15 cellular contexts compared by ENCODE assay signal in the genomic region with DNA sequence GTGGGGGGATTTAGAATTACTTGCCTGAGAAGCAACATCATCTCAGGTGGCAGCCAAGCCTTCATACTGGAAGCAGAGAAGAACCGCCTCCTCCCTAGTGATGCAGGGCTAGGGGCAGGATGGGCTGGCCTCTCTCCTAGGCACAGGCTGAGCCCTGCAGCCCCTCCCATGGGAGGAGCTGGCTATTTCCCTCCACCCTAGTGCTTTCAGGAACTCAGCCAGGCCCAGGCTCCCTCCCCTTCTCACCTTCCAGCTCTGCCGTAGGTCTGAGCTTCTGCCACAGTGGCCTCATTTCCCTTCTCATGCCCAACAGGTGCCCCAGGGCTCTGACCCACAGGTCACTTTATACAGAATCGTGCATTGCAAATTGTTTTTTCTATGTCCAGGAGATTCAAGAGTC. TPM values are rescaled to one million over a fixed set of nuclear protein-coding genes. Genes with fewer than 3 reads are reported as not detected.
DNase-seq lines count a peak whose midpoint lies in the region; ATAC-seq and TF ChIP-seq lines count a peak whose summit lies in the region.
"Had no signal": no experiment of that assay in that cellular context is flagged by ENCODE, and none has a peak within 500 bp of the region (broad histone marks: within the 10 kb centered on the region; RNA-seq: fewer than 3 reads in every experiment).

No MANE protein-coding gene starts in this region.

- H3K4me3 ChIP-seq in HCT116 (replicated peaks in 1 of 2; ENCODE audit: low read depth in 1 of 2, low read length in 2 of 2) (no peak overlapping the region), PC-9 (no peak overlapping the region), iPS DF 6.9 (ENCODE audit: low read length) (no peak overlapping the region)
- H3K4me3 ChIP-seq: cardiac muscle cell had no signal

- H3K9me3 ChIP-seq in HCT116 (ENCODE audit: control insufficient read depth in 1 of 2, insufficient read depth in 1 of 2, low read depth in 1 of 2, low read length in 2 of 2) (no peaks in the 10 kb centered on the region), PC-9 (ENCODE audit: insufficient read depth, low read depth) (no peaks in the 10 kb centered on the region), iPS DF 6.9 (ENCODE audit: control insufficient read depth, insufficient read depth, low read length) (no peaks in the 10 kb centered on the region)

- H3K27ac ChIP-seq in HCT116 (ENCODE audit: low read depth, low read length) (no peak overlapping the region), PC-9 (no peak overlapping the region), iPS DF 6.9 (ENCODE audit: low read length) (no peak overlapping the region)
- H3K27ac ChIP-seq: cardiac muscle cell had no signal

- TF ChIP-seq POLR2A in HCT116 (IDR thresholded peaks at IDR 0.05; ENCODE audit: borderline replicate concordance, extremely low read depth, insufficient read depth, insufficient read length) = no peak

- WGBS in iPS DF 6.9 (ENCODE audit: insufficient coverage, insufficient read length) = no CpG with 5 or more reads among the region's 3 CpGs

- H3K4me2 ChIP-seq in HCT116 (ENCODE audit: low read length) = peak overlapping the region; percentile 40; the same call in 1 of the 2 replicates
- H3K4me2 ChIP-seq in PC-9 = no peak overlapping the region

- H3K9ac ChIP-seq in HCT116 (ENCODE audit: low read length) = no peak overlapping the region

- H3K27me3 ChIP-seq in HCT116 (ENCODE audit: insufficient read depth, low read length) (no peaks in the 10 kb centered on the region), PC-9 (ENCODE audit: insufficient read depth, low read depth) (no peaks in the 10 kb centered on the region; the same call in 1 of the 2 replicates), iPS DF 6.9 (ENCODE audit: control insufficient read depth, insufficient read depth, low read length) (no peaks in the 10 kb centered on the region)
- H3K27me3 ChIP-seq: cardiac muscle cell had no signal

- peak; percentile 100 for ATAC-seq in HCT116
- no peak for ATAC-seq in HG02870 (IDR thresholded peaks at IDR 0.05; ENCODE audit: unreplicated experiment)

- intact Hi-C loops in HCT116 (cut with micrococcal nuclease) (no loop called here), PC-9 (cut with micrococcal nuclease; ENCODE audit: unreplicated experiment) (no loop called here)

- H3F3A ChIP-seq in PC-9 (ENCODE audit: insufficient read depth, low read depth) = no peaks in the 10 kb centered on the region

- POLR2A ChIA-PET in HCT116 (lab: Charles Lee) = no interaction called here
- POLR2A ChIA-PET in PC-9 (lab: Charles Lee; ENCODE audit: unreplicated experiment) = interaction anchor here (0.7 kb wide), 1 partner anchor 25 kb away, joined by 10 read pairs; no protein-coding TSS in a partner anchor

- BruUV-seq in HCT116 (replicated peaks; lab: Mats Ljungman, UMichigan) (no TSS peak), PC-9 (replicated peaks; lab: Mats Ljungman, UMichigan) (no TSS peak)

- peaks cover 2 to 10% of the 10 kb centered on the region in 2 experiments; a peak in 3 of 4 replicates for H3K4me1 ChIP-seq in HCT116 (ENCODE audit: control insufficient read depth in 1 of 2, insufficient read depth in 2 of 2, low read length in 2 of 2)
- no peaks in the 10 kb centered on the region for H3K4me1 ChIP-seq in PC-9 (replicated peaks; ENCODE audit: insufficient read depth)
- peaks cover 2% of the 10 kb centered on the region; the same call in 1 of the 2 replicates for H3K4me1 ChIP-seq in iPS DF 6.9 (ENCODE audit: control insufficient read depth, insufficient read depth, low read length)

- H3K9me2 ChIP-seq in HCT116 (ENCODE audit: insufficient read depth) = no peaks in the 10 kb centered on the region
- H3K9me2 ChIP-seq in PC-9 (ENCODE audit: insufficient read depth) = no peaks in the 10 kb centered on the region

- peak; percentile 66 for DNase-seq in NCI-H1436 (lab: John Stamatoyannopoulos, UW)
- DNase-seq in NCI-H1436 treated with DMSO at 0.1 percent for 48 hours (lab: John Stamatoyannopoulos, UW) = no peak
- peak; percentile 59 for DNase-seq in HCT116 (ENCODE audit: low read depth, low spot score)
- peak; percentile 51 to 53 for DNase-seq in PC-9
- DNase-seq in iPS DF 6.9 (ENCODE audit: low read depth, low spot score) = peak; percentile 20
- DNase-seq in NCI-H1694 (lab: John Stamatoyannopoulos, UW) = no peak
- DNase-seq in ecto neural progenitor cell (ENCODE audit: low spot score) = no peak
- DNase-seq: foreskin melanocyte, Kasumi-1, substantia nigra, T1000 had no signal

- CTCF ChIA-PET in HCT116 (lab: Charles Lee) (interaction anchor here (0.6 to 1.1 kb wide), 4 partner anchors 14 to 200 kb away, joined by 3 to 8 read pairs (median 3); no protein-coding TSS in a partner anchor), PC-9 (lab: Charles Lee) (interaction anchor here (0.6 to 0.7 kb wide), 2 partner anchors 28 to 160 kb away, joined by 3 to 9 read pairs; no protein-coding TSS in a partner anchor)

- H3K36me3 ChIP-seq in HCT116 (ENCODE audit: control insufficient read depth in 1 of 2, insufficient read depth in 2 of 2, low read length in 2 of 2) (no peaks in the 10 kb centered on the region), PC-9 (ENCODE audit: low read depth) (no peaks in the 10 kb centered on the region), iPS DF 6.9 (ENCODE audit: control insufficient read depth, insufficient read depth, low read length) (no peaks in the 10 kb centered on the region)
- H3K36me3 ChIP-seq: cardiac muscle cell had no signal

- TF ChIP-seq RAD21 in HCT116 (IDR thresholded peaks at IDR 0.05; ENCODE audit: low read depth) = no peak

- H4K20me1 ChIP-seq in HCT116 (ENCODE audit: insufficient read depth) = no peaks in the 10 kb centered on the region
- no peaks in the 10 kb centered on the region for H4K20me1 ChIP-seq in PC-9 (ENCODE audit: insufficient read depth)

- H2AFZ ChIP-seq in HCT116 (ENCODE audit: low read depth, low read length, poor library complexity, severe bottlenecking) = peak overlapping the region; percentile 52
- no peak overlapping the region for H2AFZ ChIP-seq in PC-9

- RAD21 ChIA-PET in HCT116 (lab: Charles Lee; ENCODE audit: low non-redundant PET in 1 of 2, low total read pairs in 2 of 2, uncharacterized antibody in 2 of 2, unreplicated experiment in 2 of 2) = interaction anchor here in 1 of 2 experiments (0.9 kb wide), 1 partner anchor 29 kb away, joined by 3 read pairs; no protein-coding TSS in a partner anchor

- no peak for TF ChIP-seq CTCF in HCT116 (IDR thresholded peaks at IDR 0.05 in 2 of 3, conservative IDR thresholded peaks at IDR 0.05 in 1 of 3; ENCODE audit: borderline replicate concordance in 1 of 3, insufficient read depth in 1 of 3, low read depth in 2 of 3, low read length in 2 of 3)
- no peak for TF ChIP-seq CTCF in PC-9 (conservative IDR thresholded peaks at IDR 0.05)

- H3K79me2 ChIP-seq in HCT116 (ENCODE audit: insufficient read depth, low read length) (no peaks in the 10 kb centered on the region), PC-9 (ENCODE audit: low read depth) (no peaks in the 10 kb centered on the region)

TF ChIP-seq in HCT116, 20 proteins besides CTCF, POLR2A, EP300 and RAD21:
- no peak for TF ChIP-seq FOSL1 (IDR thresholded peaks at IDR 0.05; ENCODE audit: low read depth)
- no peak for TF ChIP-seq CEBPB (IDR thresholded peaks at IDR 0.05; ENCODE audit: low read depth)
- no peak for TF ChIP-seq SP1 (IDR thresholded peaks at IDR 0.05; ENCODE audit: low read depth)
- no peak for TF ChIP-seq ZBTB33 (IDR thresholded peaks at IDR 0.05; ENCODE audit: extremely low read depth, insufficient replicate concordance, low read length)
- TF ChIP-seq YY1 (IDR thresholded peaks at IDR 0.05; ENCODE audit: extremely low read depth, insufficient replicate concordance, low read depth, low read length) = no peak
- TF ChIP-seq SRF (IDR thresholded peaks at IDR 0.05; ENCODE audit: low read depth) = no peak
- no peak for TF ChIP-seq ZNF274 (IDR thresholded peaks at IDR 0.05; ENCODE audit: low read depth, low read length)
- TF ChIP-seq TCF7L2 (IDR thresholded peaks at IDR 0.05; ENCODE audit: borderline replicate concordance, extremely low read depth, insufficient read depth, insufficient read length) = no peak
- TF ChIP-seq JUND (IDR thresholded peaks at IDR 0.05) = no peak
- TF ChIP-seq, protein P1, sequence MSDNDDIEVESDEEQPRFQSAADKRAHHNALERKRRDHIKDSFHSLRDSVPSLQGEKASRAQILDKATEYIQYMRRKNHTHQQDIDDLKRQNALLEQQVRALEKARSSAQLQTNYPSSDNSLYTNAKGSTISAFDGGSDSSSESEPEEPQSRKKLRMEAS (IDR thresholded peaks at IDR 0.05) = no peak
- TF ChIP-seq ZFX (IDR thresholded peaks at IDR 0.05) = no peak

RNA-seq across cellular contexts. Expression of gene CENPA, which starts 31.0 kb away (rescaled TPM):
- total RNA-seq in HCT116 (2021; ENCODE audit: unreplicated experiment) (45.8 TPM), PC-9 (2021) (43.6 and 48.8 TPM in 2 replicates)
- polyA plus RNA-seq in HCT116 (2012) = 39.0 and 50.3 TPM in 2 replicates

RNA-seq across cellular contexts. Expression of gene DPYSL5, which starts 31.0 kb away (rescaled TPM):
- 8.4 TPM for total RNA-seq in HCT116 (2021; ENCODE audit: unreplicated experiment)
- 5.3 and 6.0 TPM in 2 replicates for polyA plus RNA-seq in HCT116 (2012)
- total RNA-seq in PC-9 (2021) = not detected in 2 replicates
- total RNA-seq: activated CD8-positive, alpha-beta memory T cell treated with anti-CD3 and anti-CD28 coated beads for 36 hours; RPMI7951 had no signal

RNA-seq across cellular contexts. Expression of gene SLC35F6, which starts 52.8 kb away (rescaled TPM):
- total RNA-seq in HCT116 (2021; ENCODE audit: unreplicated experiment) (34.5 TPM), PC-9 (2021) (28.0 and 39.1 TPM in 2 replicates)
- polyA plus RNA-seq in HCT116 (2012) = 25.5 and 30.3 TPM in 2 replicates

Comparison
In these comparisons a context has a peak if more than half of its experiments do, and no peak if none do; other contexts are left out.
1. DNase-seq: peak in NCI-H1436 (single experiment), HCT116 (single experiment), PC-9 (2 of 2) and iPS DF 6.9 (single experiment); none in NCI-H1436 treated with DMSO at 0.1 percent for 48 hours (single experiment), NCI-H1694 (single experiment) and ecto neural progenitor cell (single experiment).